ENCODE assay signal across 14 cellular contexts in the genomic region with DNA sequence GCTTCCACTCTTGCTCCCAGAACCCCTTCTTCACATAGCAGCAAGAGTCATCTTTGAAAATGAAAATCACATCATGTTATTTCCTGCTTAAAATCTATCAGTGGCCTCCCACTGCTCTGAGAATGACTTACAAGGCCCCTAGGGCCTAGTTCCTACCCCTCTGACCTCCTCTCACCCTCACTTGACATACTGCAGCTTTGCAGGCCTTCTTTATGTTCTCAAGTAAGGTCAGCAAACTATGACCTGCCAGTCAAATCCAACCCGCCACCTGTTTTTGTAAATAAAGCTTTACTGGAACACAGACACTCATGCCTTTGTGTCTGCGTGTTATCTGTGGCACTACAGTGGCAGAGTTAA.
A peak's percentile ranks its signal among the peaks of the same experiment; 100 is the strongest.
DNase-seq lines count a peak whose midpoint lies in the region; ATAC-seq and FAIRE-seq lines count a peak whose summit lies in the region.
"Had no signal": no experiment of that assay in that cellular context is flagged by ENCODE, and none has a peak within 500 bp of the region (broad histone marks: within the 10 kb centered on the region; RNA-seq: fewer than 3 reads in every experiment).

No MANE protein-coding gene starts in this region.

- no peaks in the 10 kb centered on the region for H3K9me3 Mint-ChIP-seq in immature natural killer cell

- no peak overlapping the region for H3K4me3 Mint-ChIP-seq in immature natural killer cell
- H3K4me3 Mint-ChIP-seq: activated naive CD8-positive, alpha-beta T cell; naive thymus-derived CD4-positive, alpha-beta T cell had no signal

- DNase-seq in GM18507 (ENCODE audit: extremely low spot score, insufficient read length, low read depth) = no peak
- DNase-seq in immature natural killer cell = no peak
- DNase-seq in COR-L47 (lab: John Stamatoyannopoulos, UW) = no peak
- no peak for DNase-seq in GM19239 (ENCODE audit: insufficient read length, low spot score)
- no peak for DNase-seq in RPMI8226
- DNase-seq: DMS79 treated with DMSO at 0.1 percent for 48 hours; foreskin fibroblast; kidney; naive thymus-derived CD4-positive, alpha-beta T cell; NCI-H524 treated with DMSO at 0.1 percent for 48 hours had no signal

- ATAC-seq in GM19463 (IDR thresholded peaks at IDR 0.05; ENCODE audit: unreplicated experiment) (peak; percentile 38), HG03342 (IDR thresholded peaks at IDR 0.05; ENCODE audit: unreplicated experiment) (peak; percentile 18)
- ATAC-seq: naive thymus-derived CD4-positive, alpha-beta T cell had no signal

- peak; percentile 71 for FAIRE-seq in GM18507 (lab: Jason Lieb, UNC)
- no peak for FAIRE-seq in GM19239 (lab: Jason Lieb, UNC)
- FAIRE-seq: colon, kidney had no signal

- peak overlapping the region in 5 of 6 donors; percentile 28 to 59 (median 39) for H3K27ac Mint-ChIP-seq in immature natural killer cell
- H3K27ac Mint-ChIP-seq: activated naive CD8-positive, alpha-beta T cell had no signal

- peaks cover 23 to 45% (median 33%) of the 10 kb centered on the region in 3 donors for H3K36me3 Mint-ChIP-seq in immature natural killer cell

- peaks cover 3 to 15% (median 8%) of the 10 kb centered on the region in 3 donors for H3K27me3 Mint-ChIP-seq in immature natural killer cell (ENCODE audit: low read depth in 3 of 3)
- H3K27me3 Mint-ChIP-seq: activated naive CD8-positive, alpha-beta T cell; naive thymus-derived CD4-positive, alpha-beta T cell had no signal

- peaks cover 29 to 33% of the 10 kb centered on the region in 2 donors for H3K4me1 Mint-ChIP-seq in immature natural killer cell
